ENCODE assay signal across 19 cellular contexts in genomic region chr3:51075221-51075775, GRCh38.
DNase-seq lines count a peak whose midpoint lies in the region; ATAC-seq, FAIRE-seq and TF ChIP-seq lines count a peak whose summit lies in the region.
"Had no signal": no experiment of that assay in that cellular context is flagged by ENCODE, and none has a peak within 500 bp of the region (broad histone marks: within the 10 kb centered on the region; RNA-seq: fewer than 3 reads in every experiment).

No MANE protein-coding gene starts in this region.

- H3K9ac ChIP-seq in liver (ENCODE audit: low read depth in 1 of 2, low read length in 2 of 2) (no peak overlapping the region), HepG2 (ENCODE audit: insufficient read depth, low read depth, low read length) (no peak overlapping the region)
- H3K9ac ChIP-seq: BLaER1 treated with 17β-estradiol and CSF1 and Interleukin-3, amounts not matched to agents 10 nM and 100 nM had no signal

- H3K4me3 ChIP-seq in liver (ENCODE audit: low read depth in 1 of 3, low read length in 3 of 3): no peak overlapping the region
- H3K4me3 ChIP-seq in HepG2 (replicated peaks in 1 of 3; ENCODE audit: insufficient read depth in 1 of 3, low read depth in 2 of 3, low read length in 3 of 3): no peak overlapping the region
- no peak overlapping the region for H3K4me3 ChIP-seq in bronchial epithelial cell (ENCODE audit: low read depth, low read length)
- H3K4me3 ChIP-seq: BLaER1 treated with 17β-estradiol and CSF1 and Interleukin-3, amounts not matched to agents 10 nM and 100 nM; GM12878 had no signal

- POLR2A ChIA-PET in HepG2 (lab: Yijun Ruan, JAX): no interaction called here

- TF ChIP-seq EP300 in HepG2 (IDR thresholded peaks at IDR 0.05; ENCODE audit: low read depth in 2 of 2, low read length in 2 of 2) (no peak), HepG2 (CRISPR knock-in tag; IDR thresholded peaks at IDR 0.05; ENCODE audit: borderline replicate concordance) (no peak)

- H3K4me2 ChIP-seq in HepG2 (ENCODE audit: low read depth, low read length): no peak overlapping the region
- H3K4me2 ChIP-seq: BLaER1 treated with 17β-estradiol and CSF1 and Interleukin-3, amounts not matched to agents 10 nM and 100 nM had no signal

- no peaks in the 10 kb centered on the region for H3K36me3 ChIP-seq in liver (ENCODE audit: control insufficient read depth in 4 of 4, insufficient read depth in 3 of 4, low read depth in 1 of 4, low read length in 3 of 4)
- no peaks in the 10 kb centered on the region for H3K36me3 ChIP-seq in HepG2 (replicated peaks in 1 of 2; ENCODE audit: control insufficient read depth in 1 of 2, insufficient read depth in 2 of 2, low read length in 2 of 2)
- no peaks in the 10 kb centered on the region for H3K36me3 ChIP-seq in bronchial epithelial cell (ENCODE audit: control insufficient read depth, insufficient read depth, low read length)
- H3K36me3 ChIP-seq: BLaER1 treated with 17β-estradiol and CSF1 and Interleukin-3, amounts not matched to agents 10 nM and 100 nM had no signal

- in situ Hi-C loops in HepG2 (cut with HindIII; ENCODE audit: extremely low pct_ligation_motif_present, low pct_unique_long_range_greater_than_20kb): no loop called here

- no peak overlapping the region for H3K4me3 Mint-ChIP-seq in mesothelial cell of epicardium
- H3K4me3 Mint-ChIP-seq: B cell; CD8-positive, alpha-beta T cell; H9 had no signal

- no peaks in the 10 kb centered on the region for H3K9me3 Mint-ChIP-seq in mesothelial cell of epicardium
- H3K9me3 Mint-ChIP-seq: CD8-positive, alpha-beta T cell; H9 had no signal

- ATAC-seq in HepG2: no peak
- ATAC-seq: CD8-positive, alpha-beta T cell; GM12878 had no signal

- no peak for DNase-seq in HepG2 (ENCODE audit: low spot score)
- DNase-seq in bronchial epithelial cell (ENCODE audit: low read depth): peak; percentile 17
- no peak for DNase-seq in mesothelial cell of epicardium (ENCODE audit: low spot score in 2 of 2, unreplicated experiment in 2 of 2)
- no peak for DNase-seq in activated T-cell treated with anti-CD3 and anti-CD28 coated beads for 4 hours
- DNase-seq in activated CD8-positive, alpha-beta memory T cell treated with anti-CD3 and anti-CD28 coated beads, Interleukin-2, amount 50 U/mL, for 48 hours: no peak
- no peak for DNase-seq in NCI-H510A treated with DMSO at 0.1 percent for 48 hours (lab: John Stamatoyannopoulos, UW)
- DNase-seq: Calu3; CD8-positive, alpha-beta T cell; DMS 273 treated with DMSO at 0.1 percent for 48 hours; DMS53; DND-41; EL; H9 had no signal

- H3K36me3 Mint-ChIP-seq in mesothelial cell of epicardium: no peaks in the 10 kb centered on the region
- H3K36me3 Mint-ChIP-seq: CD8-positive, alpha-beta T cell had no signal

- H3K27me3 ChIP-seq in liver (ENCODE audit: control insufficient read depth in 4 of 4, insufficient read depth in 4 of 4, low read length in 3 of 4) (no peaks in the 10 kb centered on the region), HepG2 (ENCODE audit: control insufficient read depth in 1 of 2, insufficient read depth in 2 of 2, low read length in 2 of 2) (no peaks in the 10 kb centered on the region), bronchial epithelial cell (ENCODE audit: control insufficient read depth, insufficient read depth, low read length) (no peaks in the 10 kb centered on the region)
- H3K27me3 ChIP-seq: BLaER1 treated with 17β-estradiol and CSF1 and Interleukin-3, amounts not matched to agents 10 nM and 100 nM had no signal

- WGBS in liver: 85% methylated on average over 2 of the region's 2 CpGs
- WGBS in HepG2 (ENCODE audit: low lambda C conversion rate): 4% methylated on average over 2 of the region's 2 CpGs

- H3K27ac ChIP-seq in liver (ENCODE audit: low read depth in 1 of 2, low read length in 2 of 2) (no peak overlapping the region), HepG2 (ENCODE audit: extremely low read length, insufficient read depth, low read length) (no peak overlapping the region)
- H3K27ac ChIP-seq: BLaER1 treated with 17β-estradiol and CSF1 and Interleukin-3, amounts not matched to agents 10 nM and 100 nM had no signal

- no TSS peak for BruUV-seq in HepG2 (replicated peaks; lab: Mats Ljungman, UMichigan)

- TF ChIP-seq RAD21 in liver (IDR thresholded peaks at IDR 0.05): no peak
- TF ChIP-seq RAD21 in HepG2 (CRISPR knock-in tag; IDR thresholded peaks at IDR 0.05): no peak

- H3K79me2 ChIP-seq in HepG2 (ENCODE audit: insufficient read depth, low read length): no peaks in the 10 kb centered on the region

- TF ChIP-seq CTCF in liver (IDR thresholded peaks at IDR 0.05; ENCODE audit: low read depth, low read length, missing input control): no peak
- no peak for TF ChIP-seq CTCF in HepG2 (CRISPR knock-in tag; IDR thresholded peaks at IDR 0.05)
- no peak for TF ChIP-seq CTCF in bronchial epithelial cell (IDR thresholded peaks at IDR 0.05; ENCODE audit: insufficient read depth, low read length, severe bottlenecking)
- no peak for TF ChIP-seq CTCF in mesothelial cell of epicardium (IDR thresholded peaks at IDR 0.05; ENCODE audit: unreplicated experiment)

- no peaks in the 10 kb centered on the region for H4K20me1 ChIP-seq in HepG2 (ENCODE audit: insufficient read depth, low read length)
- H4K20me1 ChIP-seq: BLaER1 treated with 17β-estradiol and CSF1 and Interleukin-3, amounts not matched to agents 10 nM and 100 nM had no signal

- H3K27me3 Mint-ChIP-seq in mesothelial cell of epicardium (ENCODE audit: low read depth): no peaks in the 10 kb centered on the region

- peaks cover 0 to 6% (median 2%) of the 10 kb centered on the region in 4 donors for H3K4me1 ChIP-seq in liver (ENCODE audit: control insufficient read depth in 4 of 4, insufficient read depth in 4 of 4, low read length in 3 of 4)
- H3K4me1 ChIP-seq in HepG2 (ENCODE audit: insufficient read depth, low read length): no peaks in the 10 kb centered on the region
- H3K4me1 ChIP-seq: BLaER1 treated with 17β-estradiol and CSF1 and Interleukin-3, amounts not matched to agents 10 nM and 100 nM had no signal

- FAIRE-seq in HepG2 (lab: Jason Lieb, UNC): no peak
- FAIRE-seq in bronchial epithelial cell (lab: Jason Lieb, UNC): no peak
- FAIRE-seq: GM12878, GM19239, H1 had no signal

- H3K4me1 Mint-ChIP-seq in mesothelial cell of epicardium: peaks cover 4% of the 10 kb centered on the region
- H3K4me1 Mint-ChIP-seq: B cell, H9 had no signal

- CTCF ChIA-PET in HepG2 (lab: Yijun Ruan, JAX; ENCODE audit: low intra/inter-chr PET ratio, low total read pairs): no interaction called here

- H3K9me3 ChIP-seq in liver (ENCODE audit: control insufficient read depth in 4 of 4, low read length in 3 of 4): no peaks in the 10 kb centered on the region
- no peaks in the 10 kb centered on the region for H3K9me3 ChIP-seq in HepG2 (ENCODE audit: low read length)
- H3K9me3 ChIP-seq: BLaER1 treated with 17β-estradiol and CSF1 and Interleukin-3, amounts not matched to agents 10 nM and 100 nM had no signal

- TF ChIP-seq POLR2A in HepG2 (IDR thresholded peaks at IDR 0.05; ENCODE audit: insufficient read depth in 1 of 2, low read depth in 2 of 2, low read length in 2 of 2): no peak

- no peak overlapping the region for H2AFZ ChIP-seq in HepG2 (ENCODE audit: low read length)

- intact Hi-C loops in HepG2 (cut with micrococcal nuclease; ENCODE audit: unreplicated experiment): no loop called here

- peak overlapping the region; percentile 21 for H3K27ac Mint-ChIP-seq in mesothelial cell of epicardium
- H3K27ac Mint-ChIP-seq: B cell; CD8-positive, alpha-beta T cell; H9 had no signal

TF ChIP-seq in liver, 16 proteins besides CTCF, POLR2A, EP300 and RAD21:
- TF ChIP-seq MAX (IDR thresholded peaks at IDR 0.05) (no peak), JUND (IDR thresholded peaks at IDR 0.05) (no peak), YY1 (IDR thresholded peaks at IDR 0.05) (peak; percentile 31), TAF1 (conservative IDR thresholded peaks at IDR 0.05) (no peak), RXRA (IDR thresholded peaks at IDR 0.05) (no peak), NR2F2 (IDR thresholded peaks at IDR 0.05) (no peak), FOXA1 (IDR thresholded peaks at IDR 0.05) (no peak)

TF ChIP-seq in HepG2, 621 proteins besides CTCF, POLR2A, EP300 and RAD21 (continues in another document):
- TF ChIP-seq ZNF670 (CRISPR knock-in tag; IDR thresholded peaks at IDR 0.05; ENCODE audit: borderline replicate concordance): no peak
- no peak for TF ChIP-seq NR2F1 (CRISPR knock-in tag; IDR thresholded peaks at IDR 0.05)
- TF ChIP-seq SCMH1 (CRISPR knock-in tag; IDR thresholded peaks at IDR 0.05; ENCODE audit: borderline replicate concordance): no peak
- no peak for TF ChIP-seq ZNF574 (CRISPR knock-in tag; IDR thresholded peaks at IDR 0.05)
- TF ChIP-seq ZSCAN20 (CRISPR knock-in tag; IDR thresholded peaks at IDR 0.05; ENCODE audit: borderline replicate concordance): no peak
- TF ChIP-seq ZNF329 (CRISPR knock-in tag; IDR thresholded peaks at IDR 0.05; ENCODE audit: low read depth): no peak
